In genomic region chr4:77819836-77820679, GRCh38 we compare ENCODE assay signal across 8 cellular contexts. TPM values are rescaled to one million over a fixed set of nuclear protein-coding genes. Genes with fewer than 3 reads are reported as not detected.
DNase-seq lines count a peak whose midpoint lies in the region; ATAC-seq and TF ChIP-seq lines count a peak whose summit lies in the region.

No MANE protein-coding gene starts in this region.

- peaks cover 44% of the 10 kb centered on the region for H3K4me1 Mint-ChIP-seq in activated naive CD4-positive, alpha-beta T cell treated with anti-CD3 and anti-CD28 coated beads for 36 hours (ENCODE audit: low read depth)

- WGBS in gastroesophageal sphincter (ENCODE audit: low coverage in 1 of 2), 2 donors = 0 to 1% methylated on average over 6 to 37 of the region's 82 CpGs
- WGBS in testis, 2 donors = 0 to 1% methylated on average over 45 to 66 of the region's 82 CpGs

- no peak for TF ChIP-seq EP300 in gastroesophageal sphincter (IDR thresholded peaks at IDR 0.05)

- H4K20me1 ChIP-seq in MM.1S (ENCODE audit: insufficient read depth, low read length) = no peaks in the 10 kb centered on the region

- H3K4me3 ChIP-seq in MM.1S (ENCODE audit: low read length) (peak overlapping the region; percentile 74), SJSA1 (peak overlapping the region; percentile 84), gastroesophageal sphincter (peak overlapping the region; percentile 82 to 85), testis (peak overlapping the region; percentile 91 to 92)

- H3K27ac ChIP-seq in MM.1S (ENCODE audit: low read length) = peak overlapping the region; percentile 95
- peak overlapping the region; percentile 54 for H3K27ac ChIP-seq in SJSA1
- peak overlapping the region; percentile 91 to 100 (median 98) for H3K27ac ChIP-seq in gastroesophageal sphincter
- peak overlapping the region; percentile 99 to 100 for H3K27ac ChIP-seq in testis

- peak overlapping the region; percentile 97 for H3K4me3 Mint-ChIP-seq in activated naive CD4-positive, alpha-beta T cell treated with anti-CD3 and anti-CD28 coated beads for 36 hours

- H2AFZ ChIP-seq in MM.1S (ENCODE audit: low read length) = peak overlapping the region; percentile 78

- intact Hi-C loops in activated naive CD4-positive, alpha-beta T cell treated with anti-CD3 and anti-CD28 coated beads for 36 hours (cut with micrococcal nuclease) = loop anchor here (1.0 to 5.0 kb wide), 6 partner anchors 103 to 744 kb away; partner anchors contain the start of gene FRAS1
- intact Hi-C loops in testis (cut with DNase I; ENCODE audit: low total_unique reads) = no loop called here

- peak overlapping the region; percentile 99 for H3K4me2 ChIP-seq in MM.1S (ENCODE audit: low read depth, low read length)

- peak overlapping the region; percentile 98 for H3K27ac Mint-ChIP-seq in activated naive CD4-positive, alpha-beta T cell treated with anti-CD3 and anti-CD28 coated beads for 36 hours

- TF ChIP-seq CTCF in MM.1S (IDR thresholded peaks at IDR 0.05; ENCODE audit: low read length) (0 out of 2 replicates have a peak, but pooled peaks have one; percentile 6), gastroesophageal sphincter (IDR thresholded peaks at IDR 0.05) (peak in 1 of 4 experiments; percentile 1), omental fat pad (IDR thresholded peaks at IDR 0.05) (no peak), testis (IDR thresholded peaks at IDR 0.05) (peak in 1 of 3 experiments; percentile 8)

- DNase-seq in GM04503 (ENCODE audit: low read depth) = peak; percentile 35
- peak; percentile 65 for DNase-seq in HCEC 1CT
- peak; percentile 96 for DNase-seq in MM.1S
- peak; percentile 82 to 91 for DNase-seq in SJSA1 (ENCODE audit: low read depth in 1 of 2, low spot score in 2 of 2)
- DNase-seq in activated naive CD4-positive, alpha-beta T cell treated with anti-CD3 and anti-CD28 coated beads for 36 hours = peak; percentile 97
- peak; percentile 77 for DNase-seq in omental fat pad (ENCODE audit: low spot score)
- DNase-seq in testis = peak; percentile 96

- TF ChIP-seq POLR2A in gastroesophageal sphincter (IDR thresholded peaks at IDR 0.05) = peak; percentile 33 to 81
- TF ChIP-seq POLR2A in testis (IDR thresholded peaks at IDR 0.05) = peak; percentile 73

- H3K4me1 ChIP-seq in MM.1S (ENCODE audit: low read length) = peaks cover 13% of the 10 kb centered on the region
- H3K4me1 ChIP-seq in SJSA1 (replicated peaks) = peaks cover 11% of the 10 kb centered on the region
- H3K4me1 ChIP-seq in gastroesophageal sphincter = peaks cover 0 to 44% (median 15%) of the 10 kb centered on the region in 3 donors
- peaks cover 23% of the 10 kb centered on the region for H3K4me1 ChIP-seq in testis

- no peaks in the 10 kb centered on the region for H3K9me3 Mint-ChIP-seq in activated naive CD4-positive, alpha-beta T cell treated with anti-CD3 and anti-CD28 coated beads for 36 hours

- peaks cover 62% of the 10 kb centered on the region for H3K79me2 ChIP-seq in MM.1S (ENCODE audit: low read length)

- peak; percentile 91 for ATAC-seq in gastroesophageal sphincter
- peak; percentile 87 for ATAC-seq in omental fat pad (ENCODE audit: low FRiP score)

- H3K27me3 Mint-ChIP-seq in activated naive CD4-positive, alpha-beta T cell treated with anti-CD3 and anti-CD28 coated beads for 36 hours (ENCODE audit: low read depth) = no peaks in the 10 kb centered on the region

- no peaks in the 10 kb centered on the region for H3K9me2 ChIP-seq in MM.1S (replicated peaks; ENCODE audit: insufficient read depth, low read length)

- CTCF ChIA-PET in activated naive CD4-positive, alpha-beta T cell treated with anti-CD3 and anti-CD28 coated beads for 36 hours (lab: Charles Lee) = interaction anchor here (0.6 to 5.9 kb wide), 5 partner anchors 13 to 355 kb away, joined by 3 to 69 read pairs (median 4); partner anchors contain the start of gene MRPL1

- H3F3A ChIP-seq in MM.1S (ENCODE audit: insufficient read depth, low read length) = peaks cover 62% of the 10 kb centered on the region

- H3K36me3 ChIP-seq in MM.1S (replicated peaks; ENCODE audit: insufficient read depth, low read length) (no peaks in the 10 kb centered on the region), SJSA1 (peaks cover 4% of the 10 kb centered on the region), gastroesophageal sphincter (no peaks in the 10 kb centered on the region), testis (ENCODE audit: low read depth, missing control alignments) (no peaks in the 10 kb centered on the region)

- H3K27me3 ChIP-seq in MM.1S (replicated peaks; ENCODE audit: insufficient read depth, low read length) = no peaks in the 10 kb centered on the region
- H3K27me3 ChIP-seq in SJSA1 (replicated peaks) = no peaks in the 10 kb centered on the region
- no peaks in the 10 kb centered on the region for H3K27me3 ChIP-seq in gastroesophageal sphincter
- H3K27me3 ChIP-seq in testis = no peaks in the 10 kb centered on the region

- H3K9me3 ChIP-seq in MM.1S (replicated peaks; ENCODE audit: insufficient read depth, low read length) (no peaks in the 10 kb centered on the region), SJSA1 (replicated peaks) (no peaks in the 10 kb centered on the region), gastroesophageal sphincter (no peaks in the 10 kb centered on the region), testis (no peaks in the 10 kb centered on the region)

- H3K9ac ChIP-seq in MM.1S (ENCODE audit: low read length) = peak overlapping the region; percentile 88

- peaks cover 18% of the 10 kb centered on the region for H3K36me3 Mint-ChIP-seq in activated naive CD4-positive, alpha-beta T cell treated with anti-CD3 and anti-CD28 coated beads for 36 hours (ENCODE audit: low read depth)

RNA-seq across cellular contexts. Expression of gene CNOT6L, which starts 0.9 kb away (rescaled TPM):
- 9.2 and 10.8 TPM in 2 replicates for total RNA-seq in SJSA1 (2014; rRNA removed; shearing (Covaris generic))
- total RNA-seq in activated naive CD4-positive, alpha-beta T cell treated with anti-CD3 and anti-CD28 coated beads for 36 hours = 100 to 1,000 TPM; 108 TPM
- total RNA-seq in gastroesophageal sphincter (10 to 100 TPM; 21.0 to 24.8 (median 22.3) TPM), omental fat pad (10 to 100 TPM; 21.3 to 41.6 (median 31.5) TPM), testis (10 to 100 TPM; 21.0 to 25.7 TPM)
- polyA plus RNA-seq in testis (ENCODE audit: insufficient read depth, low read depth, low replicate concordance) = 23.1 TPM

RNA-seq across cellular contexts. Expression of gene MRPL1, which starts 42.6 kb away (rescaled TPM):
- total RNA-seq in SJSA1 (2014; rRNA removed; shearing (Covaris generic)) = 42.4 and 48.4 TPM in 2 replicates
- total RNA-seq in activated naive CD4-positive, alpha-beta T cell treated with anti-CD3 and anti-CD28 coated beads for 36 hours = 10 to 100 TPM; 37.5 to 39.8 TPM
- total RNA-seq in gastroesophageal sphincter (10 to 100 TPM; 17.1 to 25.6 (median 20.4) TPM), omental fat pad (10 to 100 TPM; 17.1 to 20.5 (median 18.7) TPM), testis (10 to 100 TPM; 16.6 to 17.9 TPM)
- polyA plus RNA-seq in testis (ENCODE audit: insufficient read depth, low read depth, low replicate concordance) = 11.5 TPM

Comparison
In these comparisons a context has a peak if more than half of its experiments do, and no peak if none do; other contexts are left out.
1. Peak in every context shown above with its lines: DNase-seq, ATAC-seq, H3K4me3 ChIP-seq and H3K27ac ChIP-seq.
2. DNase-seq: peak in every context shown above with its lines; median percentile 97 in activated naive CD4-positive, alpha-beta T cell treated with anti-CD3 and anti-CD28 coated beads for 36 hours; 96 in MM.1S; 96 in testis; 86 in SJSA1; 77 in omental fat pad; 65 in HCEC 1CT; 35 in GM04503.